Comparison of ENCODE assay signal across 1 cellular context in genomic region chr10:103445366-103445765, GRCh38.
TF ChIP-seq lines count a peak whose summit lies in the region.

No MANE protein-coding gene starts in this region.

TF ChIP-seq in endothelial cell of umbilical vein, 7 proteins besides CTCF, POLR2A, EP300 and RAD21:
- TF ChIP-seq FOS (IDR thresholded peaks at IDR 0.05; ENCODE audit: borderline replicate concordance, insufficient read depth, low read length) (no peak), EZH2 (IDR thresholded peaks at IDR 0.05; ENCODE audit: borderline replicate concordance, low read depth, low read length, severe bottlenecking) (no peak)
TF ChIP-seq in endothelial cell of umbilical vein: peak in this region for 0.
